16 cellular contexts compared by ENCODE assay signal in genomic region chr12:64120568-64120967, GRCh38.
DNase-seq lines count a peak whose midpoint lies in the region; ATAC-seq and TF ChIP-seq lines count a peak whose summit lies in the region.
"Had no signal": no experiment of that assay in that cellular context is flagged by ENCODE, and none has a peak within 500 bp of the region (broad histone marks: within the 10 kb centered on the region; RNA-seq: fewer than 3 reads in every experiment).

No MANE protein-coding gene starts in this region.

- DNase-seq in EL, result peak; percentile 49
- peak; percentile 18 for DNase-seq in LoVo (ENCODE audit: low spot score)
- DNase-seq in RPMI7951 (ENCODE audit: low read depth), result peak; percentile 77
- peak; percentile 13 to 68 for DNase-seq in foreskin keratinocyte
- no peak for DNase-seq in HuH-7 (ENCODE audit: low spot score)
- DNase-seq in mesendoderm, result no peak
- DNase-seq in HCEC 1CT, result no peak
- DNase-seq: ACHN; CD4-positive, CD25-positive, alpha-beta regulatory T cell; DMS79 treated with DMSO at 0.1 percent for 48 hours; IMR-90; NCI-H1436; NCI-H2081 treated with DMSO at 0.1 percent for 48 hours; NCI-H345; NCI-H526 treated with DMSO at 0.1 percent for 48 hours had no signal

- no peak overlapping the region for H4K8ac ChIP-seq in mesendoderm (ENCODE audit: low read depth, low read length)

- H3K79me1 ChIP-seq in mesendoderm (ENCODE audit: low read length), result no peaks in the 10 kb centered on the region

- H2BK120ac ChIP-seq in mesendoderm (ENCODE audit: low read depth, low read length), result no peak overlapping the region

- H3K27me3 ChIP-seq in foreskin keratinocyte (no peaks in the 10 kb centered on the region), mesendoderm (ENCODE audit: insufficient read depth, low read length, poor library complexity) (no peaks in the 10 kb centered on the region)
- H3K27me3 ChIP-seq: SJSA1 had no signal

- H3K18ac ChIP-seq in mesendoderm (ENCODE audit: low read length), result no peak overlapping the region

- ATAC-seq in foreskin keratinocyte, result peak; percentile 71

- no peak overlapping the region for H2BK15ac ChIP-seq in mesendoderm (replicated peaks; ENCODE audit: low read depth)

- no peak overlapping the region for H3K4me2 ChIP-seq in mesendoderm (ENCODE audit: low read length)

- no peak overlapping the region for H2BK5ac ChIP-seq in mesendoderm (ENCODE audit: low read length)

- peaks cover 7% of the 10 kb centered on the region for H3K4me1 ChIP-seq in foreskin keratinocyte
- no peaks in the 10 kb centered on the region for H3K4me1 ChIP-seq in mesendoderm (ENCODE audit: control insufficient read depth, low read depth, low read length)

- no peak overlapping the region for H3K23ac ChIP-seq in mesendoderm (ENCODE audit: low read length)

- no peak overlapping the region for H3K4me3 ChIP-seq in mesendoderm (ENCODE audit: low read length)
- H3K4me3 ChIP-seq: SJSA1 had no signal

- no peaks in the 10 kb centered on the region for H3K36me3 ChIP-seq in mesendoderm (ENCODE audit: control insufficient read depth, insufficient read depth, low read length)

- H2AK5ac ChIP-seq in mesendoderm (ENCODE audit: low read length), result no peak overlapping the region

- H3K4ac ChIP-seq in mesendoderm (ENCODE audit: low read depth, low read length), result no peak overlapping the region

- TF ChIP-seq CTCF in foreskin keratinocyte (conservative IDR thresholded peaks at IDR 0.05), result no peak

- H3K27ac ChIP-seq in foreskin keratinocyte (no peak overlapping the region), mesendoderm (ENCODE audit: low read depth, low read length) (no peak overlapping the region)
- H3K27ac ChIP-seq: SJSA1 had no signal

- H3K9ac ChIP-seq in mesendoderm (ENCODE audit: low read length), result no peak overlapping the region

- no peaks in the 10 kb centered on the region for H3K79me2 ChIP-seq in mesendoderm (ENCODE audit: control insufficient read depth, insufficient read depth, low read length)

- no peak overlapping the region for H3K56ac ChIP-seq in mesendoderm (ENCODE audit: low read length)

- no peak overlapping the region for H4K5ac ChIP-seq in mesendoderm (ENCODE audit: low read length)

Comparison
In these comparisons a context has a peak if more than half of its experiments do, and no peak if none do; other contexts are left out.
1. DNase-seq: peak in EL (single experiment), LoVo (single experiment), RPMI7951 (single experiment) and foreskin keratinocyte (2 of 2); none in HuH-7 (single experiment), mesendoderm (single experiment) and HCEC 1CT (single experiment).